In genomic region chr3:152128356-152128755, GRCh38 we compare ENCODE assay signal across 1 cellular context.
A peak's percentile ranks its signal among the peaks of the same experiment; 100 is the strongest.
TF ChIP-seq lines count a peak whose summit lies in the region.

No MANE protein-coding gene starts in this region.

TF ChIP-seq in SK-N-SH, 30 proteins besides CTCF, POLR2A, EP300 and RAD21 (continued from another document):
- peak; percentile 75 for TF ChIP-seq TCF12 (IDR thresholded peaks at IDR 0.05)
- no peak for TF ChIP-seq MXI1 (IDR thresholded peaks at IDR 0.05; ENCODE audit: low read depth, low read length)
- TF ChIP-seq FOXJ3 (CRISPR knock-in tag; IDR thresholded peaks at IDR 0.05): no peak
- TF ChIP-seq, protein P1, sequence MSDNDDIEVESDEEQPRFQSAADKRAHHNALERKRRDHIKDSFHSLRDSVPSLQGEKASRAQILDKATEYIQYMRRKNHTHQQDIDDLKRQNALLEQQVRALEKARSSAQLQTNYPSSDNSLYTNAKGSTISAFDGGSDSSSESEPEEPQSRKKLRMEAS (IDR thresholded peaks at IDR 0.05; ENCODE audit: low read depth): no peak
- TF ChIP-seq, protein P2, sequence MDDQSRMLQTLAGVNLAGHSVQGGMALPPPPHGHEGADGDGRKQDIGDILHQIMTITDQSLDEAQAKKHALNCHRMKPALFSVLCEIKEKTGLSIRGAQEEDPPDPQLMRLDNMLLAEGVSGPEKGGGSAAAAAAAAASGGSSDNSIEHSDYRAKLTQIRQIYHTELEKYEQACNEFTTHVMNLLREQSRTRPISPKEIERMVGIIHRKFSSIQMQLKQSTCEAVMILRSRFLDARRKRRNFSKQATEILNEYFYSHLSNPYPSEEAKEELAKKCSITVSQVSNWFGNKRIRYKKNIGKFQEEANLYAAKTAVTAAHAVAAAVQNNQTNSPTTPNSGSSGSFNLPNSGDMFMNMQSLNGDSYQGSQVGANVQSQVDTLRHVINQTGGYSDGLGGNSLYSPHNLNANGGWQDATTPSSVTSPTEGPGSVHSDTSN (IDR thresholded peaks at IDR 0.05): peak; percentile 46
- no peak for TF ChIP-seq CHD2 (IDR thresholded peaks at IDR 0.05; ENCODE audit: low read length, partially characterized antibody)
- TF ChIP-seq USF1 (IDR thresholded peaks at IDR 0.05; ENCODE audit: borderline replicate concordance, low read depth): no peak
- TF ChIP-seq POLR2AphosphoS5 (IDR thresholded peaks at IDR 0.05; ENCODE audit: low read depth, low read length): no peak
- TF ChIP-seq ELF1 (IDR thresholded peaks at IDR 0.05): no peak
- TF ChIP-seq MEF2A (IDR thresholded peaks at IDR 0.05; ENCODE audit: borderline replicate concordance, low read depth): no peak
- TF ChIP-seq SMC3 (IDR thresholded peaks at IDR 0.05; ENCODE audit: low read depth, low read length): no peak
- TF ChIP-seq, protein P3, sequence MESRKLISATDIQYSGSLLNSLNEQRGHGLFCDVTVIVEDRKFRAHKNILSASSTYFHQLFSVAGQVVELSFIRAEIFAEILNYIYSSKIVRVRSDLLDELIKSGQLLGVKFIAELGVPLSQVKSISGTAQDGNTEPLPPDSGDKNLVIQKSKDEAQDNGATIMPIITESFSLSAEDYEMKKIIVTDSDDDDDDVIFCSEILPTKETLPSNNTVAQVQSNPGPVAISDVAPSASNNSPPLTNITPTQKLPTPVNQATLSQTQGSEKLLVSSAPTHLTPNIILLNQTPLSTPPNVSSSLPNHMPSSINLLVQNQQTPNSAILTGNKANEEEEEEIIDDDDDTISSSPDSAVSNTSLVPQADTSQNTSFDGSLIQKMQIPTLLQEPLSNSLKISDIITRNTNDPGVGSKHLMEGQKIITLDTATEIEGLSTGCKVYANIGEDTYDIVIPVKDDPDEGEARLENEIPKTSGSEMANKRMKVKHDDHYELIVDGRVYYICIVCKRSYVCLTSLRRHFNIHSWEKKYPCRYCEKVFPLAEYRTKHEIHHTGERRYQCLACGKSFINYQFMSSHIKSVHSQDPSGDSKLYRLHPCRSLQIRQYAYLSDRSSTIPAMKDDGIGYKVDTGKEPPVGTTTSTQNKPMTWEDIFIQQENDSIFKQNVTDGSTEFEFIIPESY (IDR thresholded peaks at IDR 0.05; ENCODE audit: borderline replicate concordance, low read depth): no peak
- TF ChIP-seq FOSL2 (IDR thresholded peaks at IDR 0.05; ENCODE audit: borderline replicate concordance, low read depth): 0 out of 2 replicates have a peak, but pooled peaks have one; percentile 10
